In genomic region chr4:30256105-30256828, GRCh38 we compare ENCODE assay signal across 1 cellular context.
TF ChIP-seq lines count a peak whose summit lies in the region.

No MANE protein-coding gene starts in this region.

TF ChIP-seq in HCT116, 20 proteins besides CTCF, POLR2A, EP300 and RAD21 (continued from another document):
- no peak for TF ChIP-seq REST (IDR thresholded peaks at IDR 0.05; ENCODE audit: low read depth)
